Comparison of ENCODE assay signal across 19 cellular contexts in genomic region chr7:22137466-22137865, GRCh38.
DNase-seq lines count a peak whose midpoint lies in the region; ATAC-seq and TF ChIP-seq lines count a peak whose summit lies in the region.
"Had no signal": no experiment of that assay in that cellular context is flagged by ENCODE, and none has a peak within 500 bp of the region (broad histone marks: within the 10 kb centered on the region; RNA-seq: fewer than 3 reads in every experiment).

No MANE protein-coding gene starts in this region.

- H3K27me3 ChIP-seq in dorsolateral prefrontal cortex, result no peaks in the 10 kb centered on the region
- H3K27me3 ChIP-seq in parathyroid adenoma (ENCODE audit: control insufficient read depth, insufficient read depth, low read length), result no peaks in the 10 kb centered on the region
- no peaks in the 10 kb centered on the region for H3K27me3 ChIP-seq in foreskin keratinocyte

- no peak overlapping the region for H3K9ac ChIP-seq in parathyroid adenoma

- H3K4me1 ChIP-seq in parathyroid adenoma (peaks cover 68% of the 10 kb centered on the region), foreskin keratinocyte (no peaks in the 10 kb centered on the region)

- H3K36me3 ChIP-seq in parathyroid adenoma (ENCODE audit: control insufficient read depth, insufficient read depth, low read length), result no peaks in the 10 kb centered on the region

- no peaks in the 10 kb centered on the region for H3K9me3 ChIP-seq in parathyroid adenoma (ENCODE audit: control insufficient read depth, low read length)

- intact Hi-C loops in dorsolateral prefrontal cortex (cut with DNase I), result no loop called here

- no peak overlapping the region for H3K4me2 ChIP-seq in parathyroid adenoma (ENCODE audit: low read length)

- ATAC-seq in foreskin keratinocyte, result no peak
- ATAC-seq in HG02970 (IDR thresholded peaks at IDR 0.05; ENCODE audit: low FRiP score, unreplicated experiment), result no peak
- ATAC-seq in GM21526 (IDR thresholded peaks at IDR 0.05; ENCODE audit: low FRiP score, unreplicated experiment), result no peak
- ATAC-seq: left ventricle myocardium superior; PC-3; stimulated activated naive CD8-positive, alpha-beta T cell treated with anti-CD3 and anti-CD28 coated beads, Interleukin-15, Interleukin-2, amounts not matched to agents 100 U/mL and 50 U/mL, for 24 hours had no signal

- TF ChIP-seq CTCF in dorsolateral prefrontal cortex (IDR thresholded peaks at IDR 0.05 in 54 of 56, conservative IDR thresholded peaks at IDR 0.05 in 2 of 56; ENCODE audit: low read depth in 1 of 56, partially characterized antibody in 56 of 56) (no peak), parathyroid adenoma (IDR thresholded peaks at IDR 0.05) (no peak), foreskin keratinocyte (conservative IDR thresholded peaks at IDR 0.05) (no peak)

- no peak overlapping the region for H3K4me3 ChIP-seq in dorsolateral prefrontal cortex
- no peak overlapping the region for H3K4me3 ChIP-seq in parathyroid adenoma (ENCODE audit: low read depth, low read length)

- DNase-seq in AG20443 (ENCODE audit: low spot score), result peak; percentile 37
- peak; percentile 53 for DNase-seq in RPMI7951 (ENCODE audit: low read depth)
- no peak for DNase-seq in dorsolateral prefrontal cortex
- no peak for DNase-seq in foreskin keratinocyte
- DNase-seq in effector CD8-positive, alpha-beta T cell (lab: John Stamatoyannopoulos, UW), result no peak
- DNase-seq: ACHN; activated CD4-positive, alpha-beta T cell treated with anti-CD3 and anti-CD28 coated beads for 48 hours; activated CD8-positive, alpha-beta memory T cell treated with anti-CD3 and anti-CD28 coated beads, Interleukin-2, amount 50 U/mL, for 48 hours; activated naive CD4-positive, alpha-beta T cell treated with Interleukin-2 at 50 U/mL for 16 hours; effector memory CD4-positive, alpha-beta T cell; left ventricle myocardium superior; naive B cell; NCI-H2081 treated with DMSO at 0.1 percent for 48 hours; NCI-H524 treated with DMSO at 0.1 percent for 48 hours; PC-3; stimulated activated naive CD8-positive, alpha-beta T cell treated with anti-CD3 and anti-CD28 coated beads, Interleukin-15, Interleukin-2, amounts not matched to agents 100 U/mL and 50 U/mL, for 24 hours had no signal

- peak overlapping the region in 54 of 59 donors; percentile 2 to 87 (median 57) for H3K27ac ChIP-seq in dorsolateral prefrontal cortex
- peak overlapping the region; percentile 73 for H3K27ac ChIP-seq in parathyroid adenoma
- H3K27ac ChIP-seq in foreskin keratinocyte, result no peak overlapping the region

- H2AFZ ChIP-seq in parathyroid adenoma, result no peak overlapping the region

- peaks cover 8% of the 10 kb centered on the region for H3K79me2 ChIP-seq in parathyroid adenoma

Comparison
In these comparisons a context has a peak if more than half of its experiments do, and no peak if none do; other contexts are left out.
1. DNase-seq: peak in AG20443 (single experiment) and RPMI7951 (single experiment); none in dorsolateral prefrontal cortex (0 of 10), foreskin keratinocyte (0 of 2) and effector CD8-positive, alpha-beta T cell (single experiment).